1 cellular context compared by ENCODE assay signal in genomic region chr7:193538-194256, GRCh38.
TF ChIP-seq lines count a peak whose summit lies in the region.

No MANE protein-coding gene starts in this region.

TF ChIP-seq in GM23338, 12 proteins besides CTCF, POLR2A, EP300 and RAD21 (continued from another document):
- TF ChIP-seq, protein P1, sequence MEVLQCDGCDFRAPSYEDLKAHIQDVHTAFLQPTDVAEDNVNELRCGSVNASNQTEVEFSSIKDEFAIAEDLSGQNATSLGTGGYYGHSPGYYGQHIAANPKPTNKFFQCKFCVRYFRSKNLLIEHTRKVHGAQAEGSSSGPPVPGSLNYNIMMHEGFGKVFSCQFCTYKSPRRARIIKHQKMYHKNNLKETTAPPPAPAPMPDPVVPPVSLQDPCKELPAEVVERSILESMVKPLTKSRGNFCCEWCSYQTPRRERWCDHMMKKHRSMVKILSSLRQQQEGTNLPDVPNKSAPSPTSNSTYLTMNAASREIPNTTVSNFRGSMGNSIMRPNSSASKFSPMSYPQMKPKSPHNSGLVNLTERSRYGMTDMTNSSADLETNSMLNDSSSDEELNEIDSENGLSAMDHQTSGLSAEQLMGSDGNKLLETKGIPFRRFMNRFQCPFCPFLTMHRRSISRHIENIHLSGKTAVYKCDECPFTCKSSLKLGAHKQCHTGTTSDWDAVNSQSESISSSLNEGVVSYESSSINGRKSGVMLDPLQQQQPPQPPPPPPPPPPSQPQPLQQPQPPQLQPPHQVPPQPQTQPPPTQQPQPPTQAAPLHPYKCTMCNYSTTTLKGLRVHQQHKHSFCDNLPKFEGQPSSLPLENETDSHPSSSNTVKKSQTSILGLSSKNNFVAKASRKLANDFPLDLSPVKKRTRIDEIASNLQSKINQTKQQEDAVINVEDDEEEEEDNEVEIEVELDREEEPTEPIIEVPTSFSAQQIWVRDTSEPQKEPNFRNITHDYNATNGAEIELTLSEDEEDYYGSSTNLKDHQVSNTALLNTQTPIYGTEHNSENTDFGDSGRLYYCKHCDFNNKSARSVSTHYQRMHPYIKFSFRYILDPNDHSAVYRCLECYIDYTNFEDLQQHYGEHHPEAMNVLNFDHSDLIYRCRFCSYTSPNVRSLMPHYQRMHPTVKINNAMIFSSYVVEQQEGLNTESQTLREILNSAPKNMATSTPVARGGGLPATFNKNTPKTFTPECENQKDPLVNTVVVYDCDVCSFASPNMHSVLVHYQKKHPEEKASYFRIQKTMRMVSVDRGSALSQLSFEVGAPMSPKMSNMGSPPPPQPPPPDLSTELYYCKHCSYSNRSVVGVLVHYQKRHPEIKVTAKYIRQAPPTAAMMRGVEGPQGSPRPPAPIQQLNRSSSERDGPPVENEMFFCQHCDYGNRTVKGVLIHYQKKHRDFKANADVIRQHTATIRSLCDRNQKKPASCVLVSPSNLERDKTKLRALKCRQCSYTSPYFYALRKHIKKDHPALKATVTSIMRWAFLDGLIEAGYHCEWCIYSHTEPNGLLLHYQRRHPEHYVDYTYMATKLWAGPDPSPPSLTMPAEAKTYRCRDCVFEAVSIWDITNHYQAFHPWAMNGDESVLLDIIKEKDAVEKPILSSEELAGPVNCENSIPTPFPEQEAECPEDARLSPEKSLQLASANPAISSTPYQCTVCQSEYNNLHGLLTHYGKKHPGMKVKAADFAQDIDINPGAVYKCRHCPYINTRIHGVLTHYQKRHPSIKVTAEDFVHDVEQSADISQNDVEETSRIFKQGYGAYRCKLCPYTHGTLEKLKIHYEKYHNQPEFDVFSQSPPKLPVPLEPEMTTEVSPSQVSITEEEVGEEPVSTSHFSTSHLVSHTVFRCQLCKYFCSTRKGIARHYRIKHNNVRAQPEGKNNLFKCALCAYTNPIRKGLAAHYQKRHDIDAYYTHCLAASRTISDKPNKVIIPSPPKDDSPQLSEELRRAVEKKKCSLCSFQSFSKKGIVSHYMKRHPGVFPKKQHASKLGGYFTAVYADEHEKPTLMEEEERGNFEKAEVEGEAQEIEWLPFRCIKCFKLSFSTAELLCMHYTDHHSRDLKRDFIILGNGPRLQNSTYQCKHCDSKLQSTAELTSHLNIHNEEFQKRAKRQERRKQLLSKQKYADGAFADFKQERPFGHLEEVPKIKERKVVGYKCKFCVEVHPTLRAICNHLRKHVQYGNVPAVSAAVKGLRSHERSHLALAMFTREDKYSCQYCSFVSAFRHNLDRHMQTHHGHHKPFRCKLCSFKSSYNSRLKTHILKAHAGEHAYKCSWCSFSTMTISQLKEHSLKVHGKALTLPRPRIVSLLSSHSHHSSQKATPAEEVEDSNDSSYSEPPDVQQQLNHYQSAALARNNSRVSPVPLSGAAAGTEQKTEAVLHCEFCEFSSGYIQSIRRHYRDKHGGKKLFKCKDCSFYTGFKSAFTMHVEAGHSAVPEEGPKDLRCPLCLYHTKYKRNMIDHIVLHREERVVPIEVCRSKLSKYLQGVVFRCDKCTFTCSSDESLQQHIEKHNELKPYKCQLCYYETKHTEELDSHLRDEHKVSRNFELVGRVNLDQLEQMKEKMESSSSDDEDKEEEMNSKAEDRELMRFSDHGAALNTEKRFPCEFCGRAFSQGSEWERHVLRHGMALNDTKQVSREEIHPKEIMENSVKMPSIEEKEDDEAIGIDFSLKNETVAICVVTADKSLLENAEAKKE (CRISPR knock-in tag; IDR thresholded peaks at IDR 0.05) = no peak
